In the genomic region with DNA sequence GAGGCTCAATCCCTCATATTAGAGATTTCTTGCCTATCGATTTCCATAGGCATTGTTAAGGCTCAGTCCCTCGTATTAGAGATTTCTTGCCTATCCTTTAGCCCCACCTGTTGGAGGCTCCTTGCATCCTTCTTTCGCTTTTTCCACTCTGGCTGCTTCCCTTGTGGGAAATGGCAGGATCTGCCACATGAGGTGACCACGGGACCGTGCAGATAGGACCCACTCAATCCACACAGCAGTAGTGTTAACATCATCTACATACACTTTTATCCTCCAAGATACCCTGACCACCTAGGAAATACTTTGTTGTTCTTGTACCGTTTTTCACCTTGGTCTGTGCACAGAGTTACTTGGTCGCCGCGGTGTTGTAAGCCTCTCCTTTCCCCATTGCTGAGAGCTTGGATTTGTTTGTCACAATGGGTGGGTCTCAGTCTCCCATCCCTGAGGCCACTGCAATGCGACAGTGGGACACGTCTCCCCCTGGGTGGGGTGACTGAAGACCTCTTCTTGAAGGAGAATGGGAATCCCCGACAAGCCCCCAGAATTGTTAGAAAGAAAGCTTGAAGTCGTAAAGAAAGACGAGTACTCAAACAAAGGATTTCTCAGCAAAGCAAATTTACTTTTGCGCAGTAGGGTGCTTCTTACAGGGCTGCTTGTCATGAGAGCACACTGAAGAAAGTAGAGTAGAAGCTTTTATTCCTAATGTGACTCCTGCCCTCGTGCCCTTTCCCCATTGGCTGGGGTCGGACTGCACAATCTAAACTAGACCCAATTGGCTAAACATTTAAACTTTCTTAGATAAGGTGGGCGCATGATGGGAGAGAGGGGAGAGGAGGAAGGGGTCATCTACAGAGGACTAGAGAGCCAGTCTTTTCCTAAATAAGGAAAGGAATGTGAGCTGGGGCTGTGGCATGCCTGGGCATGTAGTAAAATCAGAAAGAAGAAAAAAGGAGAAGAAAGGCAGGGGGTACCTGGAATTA, we compare ENCODE assay signal across 8 cellular contexts. TPM values are rescaled to one million over a fixed set of nuclear protein-coding genes. Genes with fewer than 3 reads are reported as not detected.
DNase-seq lines count a peak whose midpoint lies in the region; ATAC-seq, FAIRE-seq and TF ChIP-seq lines count a peak whose summit lies in the region.

No MANE protein-coding gene starts in this region.

- SMC1A ChIA-PET in GM12878 (lab: Charles Lee; ENCODE audit: uncharacterized antibody, unreplicated experiment): interaction anchor here (1.5 kb wide), 1 partner anchor 13 kb away, joined by 3 read pairs; no protein-coding TSS in a partner anchor

- H3K36me3 ChIP-seq in Caco-2 (ENCODE audit: control insufficient read depth, insufficient read depth, low read length) (no peaks in the 10 kb centered on the region), GM12878 (ENCODE audit: control insufficient read depth in 2 of 2, insufficient read depth in 2 of 2, low read length in 1 of 2) (no peaks in the 10 kb centered on the region), kidney (ENCODE audit: control insufficient read depth in 1 of 2, insufficient read depth in 2 of 2, low read length in 2 of 2) (no peaks in the 10 kb centered on the region)

- TF ChIP-seq RAD21 in GM12878 (IDR thresholded peaks at IDR 0.05; ENCODE audit: insufficient read depth, low read depth, low read length): peak; percentile 41

- TF ChIP-seq CTCF in Caco-2 (IDR thresholded peaks at IDR 0.05; ENCODE audit: insufficient read depth in 1 of 2, low read depth in 1 of 2, low read length in 1 of 2, severe bottlenecking in 1 of 2, unreplicated experiment in 1 of 2) (peak in 1 of 2 experiments; percentile 39), GM12878 (IDR thresholded peaks at IDR 0.05 in 2 of 3, conservative IDR thresholded peaks at IDR 0.05 in 1 of 3; ENCODE audit: control insufficient read depth in 2 of 3, extremely low read depth in 1 of 3, insufficient read depth in 1 of 3, low read depth in 3 of 3, low read length in 3 of 3) (peak in 2 of 3 experiments; percentile 31 to 33; a peak in 2 of 6 replicates), kidney (IDR thresholded peaks at IDR 0.05; ENCODE audit: borderline replicate concordance, extremely low read depth, insufficient read depth) (peak; percentile 53)

- DNase-seq in Caco-2: peak; percentile 31 to 47
- DNase-seq in HuH-7 (ENCODE audit: low spot score): peak; percentile 1
- DNase-seq in GM12878 (ENCODE audit: low read depth, low spot score): no peak
- DNase-seq in kidney: no peak
- no peak for DNase-seq in NK-92 treated with Interleukin-12 subunit alpha and Interleukin-12 subunit beta, amount 100 ng/mL, for 24 hours (lab: John Stamatoyannopoulos, UW)
- no peak for DNase-seq in T-helper 9 cell
- no peak for DNase-seq in GM12891 (ENCODE audit: insufficient read length, low spot score)

- POLR2A ChIA-PET in Caco-2 (lab: Charles Lee) (interaction anchor here (0.7 kb wide), 1 partner anchor 21 kb away, joined by 3 read pairs; no protein-coding TSS in a partner anchor), GM12878 (lab: Charles Lee) (no interaction called here)

- RAD21 ChIA-PET in GM12878 (lab: Charles Lee; ENCODE audit: unreplicated experiment): no interaction called here

- TSS peak; percentile 94 for BruUV-seq in Caco-2 (replicated peaks; lab: Mats Ljungman, UMichigan)
- no TSS peak for BruUV-seq in GM12878 (replicated peaks; lab: Mats Ljungman, UMichigan)

- no peaks in the 10 kb centered on the region for H3K27me3 Mint-ChIP-seq in Caco-2 (ENCODE audit: insufficient read depth, unreplicated experiment)

- H3K27ac Mint-ChIP-seq in Caco-2 (ENCODE audit: unreplicated experiment): peak overlapping the region; percentile 85

- CTCF ChIA-PET in Caco-2 (lab: Charles Lee) (interaction anchor here (0.7 kb wide), 1 partner anchor 52 kb away, joined by 3 read pairs; no protein-coding TSS in a partner anchor), GM12878 (lab: Yijun Ruan, JAX) (interaction anchor here (0.6 to 2.0 kb wide), 9 partner anchors 16 to 301 kb away, joined by 3 to 6 read pairs (median 4); a partner anchor contains a TSS)

- no peaks in the 10 kb centered on the region for H3K9me3 Mint-ChIP-seq in Caco-2 (ENCODE audit: unreplicated experiment)

- intact Hi-C loops in Caco-2 (cut with micrococcal nuclease; ENCODE audit: unreplicated experiment): loop anchor here (1.0 to 10.0 kb wide), 2 partner anchors 111 to 232 kb away; no protein-coding TSS in a partner anchor
- intact Hi-C loops in GM12878 (cut with micrococcal nuclease; ENCODE audit: unreplicated experiment): loop anchor here (10.0 kb wide), 2 partner anchors 111 to 231 kb away; no protein-coding TSS in a partner anchor
- intact Hi-C loops in kidney (cut with DNase I): no loop called here

- H3K9me3 ChIP-seq in Caco-2 (no peaks in the 10 kb centered on the region), GM12878 (replicated peaks; ENCODE audit: control insufficient read depth, insufficient read depth, low read length) (no peaks in the 10 kb centered on the region), kidney (ENCODE audit: control insufficient read depth in 1 of 2, low read length in 2 of 2) (no peaks in the 10 kb centered on the region)

- no peaks in the 10 kb centered on the region for H3K4me1 ChIP-seq in Caco-2
- H3K4me1 ChIP-seq in GM12878 (ENCODE audit: control insufficient read depth, insufficient read depth, low read length): no peaks in the 10 kb centered on the region
- no peaks in the 10 kb centered on the region for H3K4me1 ChIP-seq in kidney (ENCODE audit: control insufficient read depth in 1 of 2, insufficient read depth in 1 of 2, low read depth in 1 of 2, low read length in 2 of 2)

- no peaks in the 10 kb centered on the region for H4K20me1 ChIP-seq in GM12878 (ENCODE audit: control insufficient read depth, insufficient read depth)

- no peaks in the 10 kb centered on the region for H3K27me3 ChIP-seq in Caco-2 (replicated peaks; ENCODE audit: control insufficient read depth, insufficient read depth, low read length)
- H3K27me3 ChIP-seq in GM12878 (replicated peaks in 1 of 2; ENCODE audit: control insufficient read depth in 2 of 2, insufficient read depth in 2 of 2, low read length in 1 of 2): no peaks in the 10 kb centered on the region

- H3K27ac ChIP-seq in GM12878 (ENCODE audit: control insufficient read depth, insufficient read depth) (no peak overlapping the region), kidney (ENCODE audit: low read depth in 2 of 2, low read length in 2 of 2) (no peak overlapping the region)

- no peaks in the 10 kb centered on the region for H3K4me1 Mint-ChIP-seq in Caco-2 (ENCODE audit: low read depth, unreplicated experiment)

- H3K4me3 ChIP-seq in Caco-2 (ENCODE audit: low read depth, low read length) (peak overlapping the region; percentile 24), GM12878 (no peak overlapping the region), kidney (ENCODE audit: low read length in 2 of 2) (no peak overlapping the region)

- H2AFZ ChIP-seq in GM12878 (ENCODE audit: control insufficient read depth, low read depth, low read length): no peak overlapping the region

- FAIRE-seq in GM12878 (lab: Jason Lieb, UNC) (no peak), kidney (lab: Jason Lieb, UNC) (no peak), GM12891 (lab: Jason Lieb, UNC) (no peak)

- H3K4me2 ChIP-seq in GM12878 (ENCODE audit: control insufficient read depth, insufficient read depth): no peak overlapping the region

- WGBS in GM12878 (ENCODE audit: insufficient coverage, insufficient replicate concordance, low lambda C conversion rate, missing lambda C conversion rate): 83% methylated on average over 18 of the region's 18 CpGs

- no peak overlapping the region for H3K9ac ChIP-seq in GM12878 (ENCODE audit: control insufficient read depth, insufficient read depth, low read length)
- H3K9ac ChIP-seq in kidney (ENCODE audit: low read length in 2 of 2): no peak overlapping the region

- H3K79me2 ChIP-seq in GM12878 (ENCODE audit: control insufficient read depth, insufficient read depth, low read length): no peaks in the 10 kb centered on the region

- ATAC-seq in GM12878: no peak; the same call in 2 of the 3 replicates
- no peak for ATAC-seq in HG02588 (IDR thresholded peaks at IDR 0.05; ENCODE audit: unreplicated experiment)

- in situ Hi-C loops in GM12878 (cut with MboI): no loop called here

- no peaks in the 10 kb centered on the region for H3K36me3 Mint-ChIP-seq in Caco-2 (ENCODE audit: insufficient read depth, unreplicated experiment)

- peak overlapping the region; percentile 62 for H3K4me3 Mint-ChIP-seq in Caco-2 (ENCODE audit: unreplicated experiment)

- no peak for TF ChIP-seq POLR2A in GM12878 (IDR thresholded peaks at IDR 0.05; ENCODE audit: low read depth, low read length)
- no peak for TF ChIP-seq POLR2A in GM12891 (IDR thresholded peaks at IDR 0.05; ENCODE audit: low read depth, low read length)

- no peak for TF ChIP-seq EP300 in GM12878 (IDR thresholded peaks at IDR 0.05; ENCODE audit: borderline replicate concordance in 1 of 2, control insufficient read depth in 1 of 2, low read depth in 2 of 2, low read length in 2 of 2)

RNA-seq across cellular contexts. Expression of a gene that starts 19.8 kb away (rescaled TPM):
- total RNA-seq in Caco-2 (2022): 3.6 and 3.7 TPM in 2 replicates
- total RNA-seq in GM12878 (2013; cell fraction: nucleolus; rRNA removed): 27.8 and 30.6 TPM in 2 replicates
- total RNA-seq in GM12878 (2014; rRNA removed): 9.8 and 13.7 TPM in 2 replicates
- total RNA-seq in GM12878 (2014; rRNA removed; fragmentation: Illumina TruSeq; extraction: Trizol): 15.4 and 17.3 TPM in 2 replicates
- 7.6 and 8.2 TPM in 2 replicates for total RNA-seq in GM12878 (2021)
- polyA plus RNA-seq in GM12878 (2011; ENCODE audit: low read depth): 3.1 TPM
- polyA plus RNA-seq in GM12878 (2011; rRNA removed): 11.0 and 20.4 TPM in 2 replicates
- 3.2 and 3.3 TPM in 2 replicates for polyA plus RNA-seq in GM12878 (2011; cell fraction: cytosol; rRNA removed)
- polyA plus RNA-seq in GM12878 (2011; cell fraction: nucleus; rRNA removed): 6.2 and 7.9 TPM in 2 replicates
- polyA plus RNA-seq in GM12878 (2012): 5.3 and 6.5 TPM in 2 replicates
- 14.2 and 22.0 TPM in 2 replicates for polyA plus RNA-seq in GM12878 (2014; fragmentation: Illumina TruSeq; extraction: Trizol)
- 1 to 10 TPM; 7.9 to 9.4 TPM for polyA plus RNA-seq in GM12878 (2014; fragmentation: Nextera tagmentation; extraction: Ambion mirVana)
- 6.8 and 7.7 TPM in 2 replicates for polyA plus RNA-seq in GM12878 (2014; rRNA removed)
- 10 to 100 TPM; 14.2 to 14.6 TPM for polyA plus RNA-seq in GM12878 (2016; fragmentation: Nextera tagmentation; extraction: Ambion mirVana)
- 5.0 and 11.3 TPM in 2 replicates for polyA minus RNA-seq in GM12878 (2011; rRNA and poly(A)+ RNA removed)
- 2.4 and 5.7 TPM in 2 replicates for polyA minus RNA-seq in GM12878 (2011; cell fraction: cytosol; rRNA and poly(A)+ RNA removed)
- polyA minus RNA-seq in GM12878 (2011; cell fraction: nucleus; rRNA and poly(A)+ RNA removed): 15.2 and 24.5 TPM in 2 replicates
- 23.5 TPM for total RNA-seq in kidney
- 14.1 TPM for polyA plus RNA-seq in kidney (ENCODE audit: insufficient read depth, low read depth, low replicate concordance)
- polyA plus RNA-seq in GM12891 (2012; ENCODE audit: low read depth, missing spikeins): 9.2 TPM

RNA-seq across cellular contexts. Expression of a gene that starts 29.0 kb away (rescaled TPM):
- 12.9 and 14.3 TPM in 2 replicates for total RNA-seq in Caco-2 (2022)
- total RNA-seq in GM12878 (2013; cell fraction: nucleolus; rRNA removed): 35.3 and 39.0 TPM in 2 replicates
- 36.3 and 36.6 TPM in 2 replicates for total RNA-seq in GM12878 (2014; rRNA removed)
- 32.9 and 34.2 TPM in 2 replicates for total RNA-seq in GM12878 (2014; rRNA removed; fragmentation: Illumina TruSeq; extraction: Trizol)
- total RNA-seq in GM12878 (2021): 32.7 and 35.3 TPM in 2 replicates
- polyA plus RNA-seq in GM12878 (2011; ENCODE audit: low read depth): 18.4 TPM
- polyA plus RNA-seq in GM12878 (2011; rRNA removed): 18.4 and 22.7 TPM in 2 replicates
- 10.4 and 10.5 TPM in 2 replicates for polyA plus RNA-seq in GM12878 (2011; cell fraction: cytosol; rRNA removed)
- 14.0 and 21.8 TPM in 2 replicates for polyA plus RNA-seq in GM12878 (2011; cell fraction: nucleus; rRNA removed)
- 18.8 and 23.2 TPM in 2 replicates for polyA plus RNA-seq in GM12878 (2012)
- polyA plus RNA-seq in GM12878 (2014; fragmentation: Illumina TruSeq; extraction: Trizol): 41.2 and 59.9 TPM in 2 replicates
- 10 to 100 TPM in 1 of 2 experiments, 1 to 10 TPM in 1; 5.6 to 10.4 TPM for polyA plus RNA-seq in GM12878 (2014; fragmentation: Nextera tagmentation; extraction: Ambion mirVana)
- polyA plus RNA-seq in GM12878 (2014; rRNA removed): 29.1 and 29.7 TPM in 2 replicates
- 10 to 100 TPM; 41.6 to 42.4 TPM for polyA plus RNA-seq in GM12878 (2016; fragmentation: Nextera tagmentation; extraction: Ambion mirVana)
- 14.1 and 21.4 TPM in 2 replicates for polyA minus RNA-seq in GM12878 (2011; rRNA and poly(A)+ RNA removed)
- polyA minus RNA-seq in GM12878 (2011; cell fraction: cytosol; rRNA and poly(A)+ RNA removed): 14.7 and 17.6 TPM in 2 replicates
- polyA minus RNA-seq in GM12878 (2011; cell fraction: nucleus; rRNA and poly(A)+ RNA removed): 15.1 and 26.7 TPM in 2 replicates
- 26.9 TPM for total RNA-seq in kidney
- 12.0 TPM for polyA plus RNA-seq in kidney (ENCODE audit: insufficient read depth, low read depth, low replicate concordance)
- polyA plus RNA-seq in GM12891 (2012; ENCODE audit: low read depth, missing spikeins): 23.1 TPM

RNA-seq across cellular contexts. Expression of a gene that starts 29.5 kb away (rescaled TPM):
- total RNA-seq in Caco-2 (2022) (not detected in 2 replicates), GM12878 (2014; rRNA removed) (not detected in 2 replicates), GM12878 (2014; rRNA removed; fragmentation: Illumina TruSeq; extraction: Trizol) (not detected in 2 replicates), GM12878 (2021) (not detected in 2 replicates), kidney (14.8 TPM)
- not detected in 2 replicates for total RNA-seq in GM12878 (2013; cell fraction: nucleolus; rRNA removed)
- polyA plus RNA-seq in GM12878 (2011; ENCODE audit: low read depth): not detected
- polyA plus RNA-seq in GM12878 (2011; rRNA removed) (not detected in 2 replicates), GM12878 (2014; fragmentation: Illumina TruSeq; extraction: Trizol) (not detected in 2 replicates), GM12878 (2014; fragmentation: Nextera tagmentation; extraction: Ambion mirVana) (under 1 TPM; 0.02 to 0.06 TPM), GM12878 (2014; rRNA removed) (not detected in 2 replicates), GM12878 (2016; fragmentation: Nextera tagmentation; extraction: Ambion mirVana) (under 1 TPM; 0.09 to 0.20 TPM), kidney (ENCODE audit: insufficient read depth, low read depth, low replicate concordance) (17.6 TPM)
- not detected in 2 replicates for polyA plus RNA-seq in GM12878 (2011; cell fraction: cytosol; rRNA removed)
- not detected in 2 replicates for polyA plus RNA-seq in GM12878 (2011; cell fraction: nucleus; rRNA removed)
- 0.04 TPM in 1 of 2 replicates, not detected in the other for polyA plus RNA-seq in GM12878 (2012)
- not detected in 2 replicates for polyA minus RNA-seq in GM12878 (2011; rRNA and poly(A)+ RNA removed)
- polyA minus RNA-seq in GM12878 (2011; cell fraction: cytosol; rRNA and poly(A)+ RNA removed): not detected in 2 replicates
- polyA minus RNA-seq in GM12878 (2011; cell fraction: nucleus; rRNA and poly(A)+ RNA removed): not detected in 2 replicates
- polyA plus RNA-seq in GM12891 (2012; ENCODE audit: low read depth, missing spikeins): not detected

Comparison
In these comparisons a context has a peak if more than half of its experiments do, and no peak if none do; other contexts are left out.
1. DNase-seq: peak in Caco-2 (2 of 2) and HuH-7 (single experiment); none in GM12878 (single experiment), kidney (single experiment), NK-92 treated with Interleukin-12 subunit alpha and Interleukin-12 subunit beta, amount 100 ng/mL, for 24 hours (single experiment), T-helper 9 cell (single experiment) and GM12891 (single experiment).
2. RNA of a gene that starts 29.5 kb away (total RNA-seq): 14.8 TPM in kidney (single experiment); not detected in Caco-2 and not detected in GM12878; every median in the first group is over 10 times any median in the second.